Comparison of ENCODE assay signal across 20 cellular contexts in the genomic region with DNA sequence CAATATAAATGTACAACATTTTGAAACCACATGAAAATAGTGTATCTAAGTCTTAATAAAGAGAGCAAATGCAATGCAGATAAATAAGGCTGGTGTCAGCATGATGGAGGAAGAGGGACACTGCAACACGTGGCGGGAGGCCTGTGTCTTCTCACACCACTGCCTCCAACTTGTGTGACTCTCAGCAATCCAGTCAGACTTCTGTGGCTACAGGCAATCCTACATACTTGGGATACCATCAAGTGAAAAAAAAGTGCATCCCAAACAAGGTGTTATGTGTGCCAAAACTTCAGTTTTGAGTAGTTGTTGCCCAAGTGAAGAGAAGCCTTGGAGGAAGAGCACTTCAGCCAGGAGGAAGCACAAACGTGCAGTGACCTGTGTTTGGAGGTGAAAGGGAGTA.
"Had no signal": no experiment of that assay in that cellular context is flagged by ENCODE, and none has a peak within 500 bp of the region (broad histone marks: within the 10 kb centered on the region; RNA-seq: fewer than 3 reads in every experiment).

No MANE protein-coding gene starts in this region.

- H3K9me3 ChIP-seq: SJSA1 had no signal

- H3K36me3 ChIP-seq: SJSA1 had no signal

- H3K4me3 ChIP-seq: SJSA1 had no signal

- H3K27me3 ChIP-seq: SJSA1 had no signal

- ATAC-seq: activated CD4-positive, CD25-positive, alpha-beta regulatory T cell treated with anti-CD3 and anti-CD28 coated beads, Interleukin-2, amount 50 U/mL, for 24 hours; activated CD8-positive, alpha-beta T cell treated with anti-CD3 and anti-CD28 coated beads for 36 hours; activated T-cell treated with anti-CD3 and anti-CD28 coated beads, Interleukin-2, amount 50 U/mL, for 72 hours; PC-3 had no signal

- FAIRE-seq: RCC 7860 had no signal

- DNase-seq: activated CD4-positive, alpha-beta T cell treated with anti-CD3 and anti-CD28 coated beads for 4 hours; activated CD8-positive, alpha-beta memory T cell treated with anti-CD3 and anti-CD28 coated beads, Interleukin-2, amount 50 U/mL, for 4 hours; activated CD8-positive, alpha-beta T cell treated with anti-CD3 and anti-CD28 coated beads for 36 hours; activated gamma-delta T cell treated with Interleukin-2 at 50 U/mL for 16 hours; activated naive CD4-positive, alpha-beta T cell treated with anti-CD3 and anti-CD28 coated beads, Interleukin-2, amount 10 ng/mL, durations not matched to agents 7 days and 5 days; activated naive CD8-positive, alpha-beta T cell treated with anti-CD3 and anti-CD28 coated beads for 36 hours; activated T-cell treated with anti-CD3 and anti-CD28 coated beads, Interleukin-2, amount 50 U/mL, for 72 hours; Kasumi-1; KBM-7; NCI-H1092; NCI-H1417; NCI-H1930; NCI-H2171; NCI-H2227 treated with DMSO at 0.1 percent for 48 hours; NCI-H69; PC-3; SHP77 had no signal

- H3K27ac ChIP-seq: SJSA1 had no signal

- H3K4me1 ChIP-seq: SJSA1 had no signal
